In genomic region chr9:21217211-21217610, GRCh38 we compare ENCODE assay signal across 15 cellular contexts. TPM values are rescaled to one million over a fixed set of nuclear protein-coding genes. Genes with fewer than 3 reads are reported as not detected.
"Had no signal": no experiment of that assay in that cellular context is flagged by ENCODE, and none has a peak within 500 bp of the region (broad histone marks: within the 10 kb centered on the region; RNA-seq: fewer than 3 reads in every experiment).

TSS of gene IFNA16 (minus strand) at chr9:21217311. CDS start at chr9:21217305, 6 bp downstream.

RNA-seq across cellular contexts. Expression of gene IFNA16, which starts in this region (rescaled TPM):
- total RNA-seq: activated B cell treated with CpG ODN at 0.5 μM for 24 hours; activated CD4-positive, alpha-beta memory T cell treated with anti-CD3 and anti-CD28 coated beads for 36 hours; activated CD4-positive, alpha-beta memory T cell treated with anti-CD3 and anti-CD28 coated beads, Interleukin-2, amount 10 ng/mL, durations not matched to agents 7 days and 5 days; activated CD4-positive, alpha-beta T cell treated with anti-CD3 and anti-CD28 coated beads for 36 hours; activated CD4-positive, alpha-beta T cell treated with anti-CD3 and anti-CD28 coated beads, Interleukin-2, amount 10 ng/mL, durations not matched to agents 24 days and 14 days; activated CD4-positive, alpha-beta T cell treated with anti-CD3 and anti-CD28 coated beads, Interleukin-2, amount 10 ng/mL, durations not matched to agents 7 days and 5 days; activated CD8-positive, alpha-beta memory T cell treated with anti-CD3 and anti-CD28 coated beads for 36 hours; activated CD8-positive, alpha-beta memory T cell treated with anti-CD3 and anti-CD28 coated beads, Interleukin-2, amount 10 ng/mL, durations not matched to agents 7 days and 5 days; activated CD8-positive, alpha-beta T cell treated with anti-CD3 and anti-CD28 coated beads for 36 hours; activated CD8-positive, alpha-beta T cell treated with anti-CD3 and anti-CD28 coated beads, Interleukin-2, amount 10 ng/mL, durations not matched to agents 7 days and 5 days; T-cell; T-helper 1 cell treated with Interleukin-12 subunit alpha and Interleukin-12 subunit beta and Interleukin-4 antibody, amounts not matched to agents 30 ng/mL and 1 ng/mL, for 36 hours; T-helper 17 cell; T-helper 2 cell treated with Interferon-gamma antibody and Interleukin-4, amounts not matched to agents 100 ng/mL and 5 ng/mL, for 36 hours; WTC11 had no signal
